8 cellular contexts compared by ENCODE assay signal in the genomic region with DNA sequence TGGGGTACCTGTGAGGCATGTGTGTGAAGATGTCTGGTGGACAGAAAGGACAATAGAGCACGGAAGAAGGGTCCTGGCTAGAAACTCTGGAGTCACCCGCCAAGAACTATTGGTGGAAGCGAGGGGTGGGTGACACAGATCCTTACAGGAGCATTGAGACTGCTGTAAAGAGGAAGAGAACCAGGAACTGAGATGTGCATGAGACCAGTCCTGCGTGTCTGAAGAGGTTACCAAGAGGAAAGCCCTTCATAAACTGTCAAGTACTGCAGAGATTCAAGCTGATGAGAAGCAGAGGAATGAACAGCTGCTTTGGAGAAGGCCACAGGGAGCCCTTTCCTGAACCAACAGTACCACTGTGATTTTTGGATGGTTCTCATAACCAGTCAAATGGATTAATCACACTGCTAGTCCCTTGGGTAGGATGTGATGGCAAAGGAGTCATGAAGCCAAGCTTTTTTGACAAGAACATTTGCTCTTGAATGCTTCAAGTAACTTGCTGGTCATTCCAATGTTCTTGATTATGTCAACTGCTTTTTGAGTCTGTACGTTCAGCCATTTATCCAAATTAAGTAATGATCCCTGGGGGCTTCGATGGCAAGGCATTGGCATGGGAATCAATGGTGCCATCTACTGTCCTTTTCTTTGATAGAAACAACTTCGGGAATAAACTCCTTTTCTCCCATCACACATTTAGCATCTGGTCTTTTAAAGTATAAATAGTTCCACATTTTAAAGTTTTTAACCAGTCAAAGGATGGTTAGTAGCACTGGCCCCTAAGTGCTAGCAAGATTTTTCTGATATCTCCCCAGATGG. TPM values are rescaled to one million over a fixed set of nuclear protein-coding genes. Genes with fewer than 3 reads are reported as not detected.
DNase-seq lines count a peak whose midpoint lies in the region; FAIRE-seq and TF ChIP-seq lines count a peak whose summit lies in the region.
"Had no signal": no experiment of that assay in that cellular context is flagged by ENCODE, and none has a peak within 500 bp of the region (broad histone marks: within the 10 kb centered on the region; RNA-seq: fewer than 3 reads in every experiment).

No MANE protein-coding gene starts in this region.

- peaks cover 9% of the 10 kb centered on the region for H3K4me1 ChIP-seq in parathyroid adenoma

- no peak for TF ChIP-seq POLR2A in GM12891 (IDR thresholded peaks at IDR 0.05; ENCODE audit: low read depth, low read length)

- H3K27ac ChIP-seq in parathyroid adenoma (no peak overlapping the region), substantia nigra (ENCODE audit: low read depth, low read length, poor library complexity, severe bottlenecking) (no peak overlapping the region)

- peak overlapping the region; percentile 31 for H2AFZ ChIP-seq in parathyroid adenoma

- TF ChIP-seq CTCF in LNCAP (IDR thresholded peaks at IDR 0.05) (peak; percentile 28; the same call in 1 of the 2 replicates), cardiac fibroblast (IDR thresholded peaks at IDR 0.05; ENCODE audit: low read depth, low read length) (peak; percentile 17), parathyroid adenoma (IDR thresholded peaks at IDR 0.05) (peak; percentile 30)

- peak; percentile 56 for FAIRE-seq in GM12891 (lab: Jason Lieb, UNC)

- H3K79me2 ChIP-seq in parathyroid adenoma: no peaks in the 10 kb centered on the region

- no peaks in the 10 kb centered on the region for H3K9me3 ChIP-seq in parathyroid adenoma (ENCODE audit: control insufficient read depth, low read length)

- H3K4me3 ChIP-seq in cardiac fibroblast (replicated peaks in 1 of 2; ENCODE audit: low read depth in 2 of 2, low read length in 2 of 2): no peak overlapping the region
- H3K4me3 ChIP-seq in parathyroid adenoma (ENCODE audit: low read depth, low read length): no peak overlapping the region

- no peaks in the 10 kb centered on the region for H3K27me3 ChIP-seq in parathyroid adenoma (ENCODE audit: control insufficient read depth, insufficient read depth, low read length)

- DNase-seq in GM12891 (ENCODE audit: insufficient read length, low spot score): no peak
- DNase-seq in cardiac fibroblast (ENCODE audit: low read depth in 2 of 2): peak in 1 of 2 donors; percentile 59
- no peak for DNase-seq in cerebellum (ENCODE audit: low spot score)
- no peak for DNase-seq in H4 (ENCODE audit: low spot score)
- no peak for DNase-seq in substantia nigra (lab: John Stamatoyannopoulos, UW)
- DNase-seq: NCI-H2081 treated with DMSO at 0.1 percent for 48 hours had no signal

- no peak overlapping the region for H3K4me2 ChIP-seq in parathyroid adenoma (ENCODE audit: low read length)

- H3K36me3 ChIP-seq in parathyroid adenoma (ENCODE audit: control insufficient read depth, insufficient read depth, low read length): no peaks in the 10 kb centered on the region

- H3K9ac ChIP-seq in parathyroid adenoma: no peak overlapping the region

TF ChIP-seq in GM12891, 5 proteins besides CTCF, POLR2A, EP300 and RAD21:
- no peak for TF ChIP-seq TAF1 (IDR thresholded peaks at IDR 0.05; ENCODE audit: low read depth, low read length)
- peak; percentile 69 for TF ChIP-seq SPI1 (IDR thresholded peaks at IDR 0.05; ENCODE audit: low read depth, low read length)

RNA-seq across cellular contexts. Expression of a gene that starts 42.9 kb away (rescaled TPM):
- polyA plus RNA-seq in GM12891 (2012; ENCODE audit: low read depth, missing spikeins): 0.37 TPM
- 11.7 TPM for total RNA-seq in cerebellum
- 0.70 and 2.1 TPM in 2 replicates for total RNA-seq in H4 (2014; rRNA removed; shearing (Covaris generic))
